ENCODE assay signal across 25 cellular contexts in the genomic region with DNA sequence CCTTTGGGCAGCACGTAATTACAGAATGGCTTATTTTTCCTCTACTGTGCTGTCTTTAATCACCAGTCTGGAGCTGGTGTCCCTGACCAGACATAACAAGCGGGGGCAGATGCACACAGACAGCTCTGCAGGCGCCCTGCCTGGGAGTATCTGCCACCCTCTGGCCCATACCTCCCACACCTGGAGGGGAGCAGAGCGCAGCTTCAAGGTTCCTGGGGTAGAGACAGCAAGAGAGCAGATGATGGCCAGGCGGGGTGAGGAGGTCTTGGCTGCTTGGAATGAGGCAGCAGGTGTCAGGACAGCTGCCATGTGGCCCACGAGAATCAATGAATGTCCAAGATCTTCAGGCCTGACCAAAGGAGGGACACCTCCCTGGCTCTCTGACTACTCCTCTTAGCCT. TPM values are rescaled to one million over a fixed set of nuclear protein-coding genes. Genes with fewer than 3 reads are reported as not detected.
A peak's percentile ranks its signal among the peaks of the same experiment; 100 is the strongest.
DNase-seq lines count a peak whose midpoint lies in the region; ATAC-seq and TF ChIP-seq lines count a peak whose summit lies in the region.
"Had no signal": no experiment of that assay in that cellular context is flagged by ENCODE, and none has a peak within 500 bp of the region (broad histone marks: within the 10 kb centered on the region; RNA-seq: fewer than 3 reads in every experiment).

No MANE protein-coding gene starts in this region.

- in situ Hi-C loops in transverse colon (cut with MboI; ENCODE audit: low pct_ligation_motif_present in 1 of 4, low pct_unique_long_range_greater_than_20kb in 1 of 4, low sequenced_read_pairs in 3 of 4) = no loop called here

- H3K4me1 ChIP-seq in BLaER1 treated with 17β-estradiol and CSF1 and Interleukin-3, amounts not matched to agents 10 nM and 100 nM = peaks cover 89 to 95% (median 93%) of the 10 kb centered on the region in 10 experiments
- H3K4me1 ChIP-seq in psoas muscle (peaks cover 95% of the 10 kb centered on the region), transverse colon (peaks cover 22 to 37% (median 24%) of the 10 kb centered on the region in 4 donors)
- H3K4me1 ChIP-seq: prostate gland had no signal

- peaks cover 6% of the 10 kb centered on the region for H3K27me3 Mint-ChIP-seq in endothelial cell (ENCODE audit: unreplicated experiment)
- H3K27me3 Mint-ChIP-seq: activated CD4-positive, alpha-beta T cell treated with anti-CD3 and anti-CD28 coated beads, Interleukin-2, amount 10 ng/mL, durations not matched to agents 7 days and 5 days had no signal

- no peak for TF ChIP-seq POLR2A in transverse colon (IDR thresholded peaks at IDR 0.05)

- H3K36me3 ChIP-seq in BLaER1 treated with 17β-estradiol and CSF1 and Interleukin-3, amounts not matched to agents 10 nM and 100 nM = peaks cover 4 to 51% (median 20%) of the 10 kb centered on the region in 11 experiments; a peak in 16 of 22 replicates
- H3K36me3 ChIP-seq in psoas muscle (ENCODE audit: insufficient read depth in 1 of 2, low read depth in 1 of 2) = peaks cover 0 to 5% of the 10 kb centered on the region in 2 donors
- H3K36me3 ChIP-seq in transverse colon = no peaks in the 10 kb centered on the region
- H3K36me3 ChIP-seq: breast epithelium, prostate gland had no signal

- no peak overlapping the region for H3K27ac Mint-ChIP-seq in endothelial cell (ENCODE audit: unreplicated experiment)
- peak overlapping the region in 1 of 2 donors; percentile 51 for H3K27ac Mint-ChIP-seq in activated naive CD4-positive, alpha-beta T cell treated with anti-CD3 and anti-CD28 coated beads, Interleukin-2, amount 50 U/mL, for 72 hours
- H3K27ac Mint-ChIP-seq: activated naive CD4-positive, alpha-beta T cell treated with anti-CD3 and anti-CD28 coated beads for 36 hours had no signal

- intact Hi-C loops in psoas muscle (cut with DNase I) (no loop called here), transverse colon (cut with DNase I; ENCODE audit: low total_unique reads) (no loop called here)

- peak overlapping the region in 9 of 11 experiments; percentile 19 to 82 (median 70); a peak in 18 of 22 replicates for H3K27ac ChIP-seq in BLaER1 treated with 17β-estradiol and CSF1 and Interleukin-3, amounts not matched to agents 10 nM and 100 nM
- H3K27ac ChIP-seq in psoas muscle (peak overlapping the region; percentile 89), transverse colon (no peak overlapping the region)
- H3K27ac ChIP-seq: breast epithelium, esophagus squamous epithelium, GM23248, HL-60, prostate gland, stomach, tibial artery had no signal

- ATAC-seq in psoas muscle = peak in 1 of 4 donors; percentile 28
- no peak for ATAC-seq in HG03520 (IDR thresholded peaks at IDR 0.05; ENCODE audit: unreplicated experiment)
- ATAC-seq in activated naive CD4-positive, alpha-beta T cell treated with anti-CD3 and anti-CD28 coated beads, Interleukin-2, amount 50 U/mL, for 72 hours = no peak
- ATAC-seq: mucosa of descending colon had no signal

- H4K20me1 ChIP-seq in BLaER1 treated with 17β-estradiol and CSF1 and Interleukin-3, amounts not matched to agents 10 nM and 100 nM = peaks cover 0 to 20% (median 10%) of the 10 kb centered on the region in 11 experiments; a peak in 8 of 22 replicates

- H3K4me1 Mint-ChIP-seq in endothelial cell (ENCODE audit: unreplicated experiment) = peaks cover 40% of the 10 kb centered on the region

- DNase-seq in NCI-H2227 treated with DMSO at 0.1 percent for 48 hours (lab: John Stamatoyannopoulos, UW) (peak; percentile 39), endothelial cell (ENCODE audit: low spot score) (no peak), psoas muscle (peak in 1 of 2 donors; percentile 32), amygdala (lab: John Stamatoyannopoulos, UW) (no peak), transverse colon (no peak)
- DNase-seq in activated naive CD4-positive, alpha-beta T cell treated with anti-CD3 and anti-CD28 coated beads, Interleukin-2, amount 50 U/mL, for 72 hours (ENCODE audit: low spot score in 2 of 2) = no peak
- DNase-seq: activated CD4-positive, alpha-beta T cell treated with anti-CD3 and anti-CD28 coated beads, Interleukin-2, amount 10 ng/mL, durations not matched to agents 7 days and 5 days; activated naive CD4-positive, alpha-beta T cell treated with anti-CD3 and anti-CD28 coated beads for 36 hours; cortex of kidney; esophagus squamous epithelium; foreskin melanocyte; GM23248; Karpas-422; NCI-H1417 treated with DMSO at 0.1 percent for 48 hours; NCI-H2081; NCI-H446; NCI-H774; stomach; tibial artery had no signal

- H3K9me3 ChIP-seq in BLaER1 treated with 17β-estradiol and CSF1 and Interleukin-3, amounts not matched to agents 10 nM and 100 nM (replicated peaks in 1 of 11) = no peaks in the 10 kb centered on the region
- H3K9me3 ChIP-seq in psoas muscle (no peaks in the 10 kb centered on the region), transverse colon (no peaks in the 10 kb centered on the region)
- H3K9me3 ChIP-seq: breast epithelium, esophagus squamous epithelium, mucosa of descending colon, prostate gland, stomach, tibial artery had no signal

- H3K4me3 ChIP-seq in BLaER1 treated with 17β-estradiol and CSF1 and Interleukin-3, amounts not matched to agents 10 nM and 100 nM = peak overlapping the region in 1 of 10 experiments; percentile 2; a peak in 1 of 20 replicates
- no peak overlapping the region for H3K4me3 ChIP-seq in psoas muscle
- H3K4me3 ChIP-seq in transverse colon = no peak overlapping the region
- H3K4me3 ChIP-seq: breast epithelium, esophagus squamous epithelium, GM23248, mucosa of descending colon, prostate gland, stomach, tibial artery had no signal

- H3K9me3 Mint-ChIP-seq in endothelial cell (ENCODE audit: unreplicated experiment) = no peaks in the 10 kb centered on the region
- no peaks in the 10 kb centered on the region for H3K9me3 Mint-ChIP-seq in activated naive CD4-positive, alpha-beta T cell treated with anti-CD3 and anti-CD28 coated beads, Interleukin-2, amount 50 U/mL, for 72 hours
- H3K9me3 Mint-ChIP-seq: activated CD4-positive, alpha-beta T cell treated with anti-CD3 and anti-CD28 coated beads, Interleukin-2, amount 10 ng/mL, durations not matched to agents 7 days and 5 days; activated naive CD4-positive, alpha-beta T cell treated with anti-CD3 and anti-CD28 coated beads for 36 hours had no signal

- 39 to 63% (median 45%) methylated on average over 6 of the region's 6 CpGs for WGBS in psoas muscle, 3 donors
- 96 to 100% methylated on average over 1 to 6 of the region's 6 CpGs for WGBS in transverse colon (ENCODE audit: low coverage in 1 of 2), 2 donors

- no peaks in the 10 kb centered on the region for H3K27me3 ChIP-seq in BLaER1 treated with 17β-estradiol and CSF1 and Interleukin-3, amounts not matched to agents 10 nM and 100 nM
- H3K27me3 ChIP-seq in psoas muscle (ENCODE audit: insufficient read depth in 3 of 3, low read length in 2 of 3) = no peaks in the 10 kb centered on the region
- no peaks in the 10 kb centered on the region for H3K27me3 ChIP-seq in transverse colon
- H3K27me3 ChIP-seq: breast epithelium, esophagus squamous epithelium, stomach, tibial artery had no signal

- peak overlapping the region in 10 of 11 experiments; percentile 35 to 70 (median 56); a peak in 15 of 22 replicates for H3K9ac ChIP-seq in BLaER1 treated with 17β-estradiol and CSF1 and Interleukin-3, amounts not matched to agents 10 nM and 100 nM
- H3K9ac ChIP-seq: GM23248 had no signal

- peak overlapping the region; percentile 70 to 90 (median 82) for H3K4me2 ChIP-seq in BLaER1 treated with 17β-estradiol and CSF1 and Interleukin-3, amounts not matched to agents 10 nM and 100 nM

- H3K4me3 Mint-ChIP-seq in endothelial cell (ENCODE audit: unreplicated experiment) = peak overlapping the region; percentile 21
- H3K4me3 Mint-ChIP-seq: activated CD4-positive, alpha-beta T cell treated with anti-CD3 and anti-CD28 coated beads, Interleukin-2, amount 10 ng/mL, durations not matched to agents 7 days and 5 days; activated naive CD4-positive, alpha-beta T cell treated with anti-CD3 and anti-CD28 coated beads for 36 hours had no signal

- TF ChIP-seq EP300 in transverse colon (IDR thresholded peaks at IDR 0.05; ENCODE audit: low read depth) = no peak

- no peak for TF ChIP-seq CTCF in endothelial cell (IDR thresholded peaks at IDR 0.05; ENCODE audit: unreplicated experiment)
- TF ChIP-seq CTCF in psoas muscle (IDR thresholded peaks at IDR 0.05) = no peak
- TF ChIP-seq CTCF in transverse colon (IDR thresholded peaks at IDR 0.05) = no peak

- H3K36me3 Mint-ChIP-seq in endothelial cell (ENCODE audit: low read depth, unreplicated experiment) = peaks cover 3% of the 10 kb centered on the region
- no peaks in the 10 kb centered on the region for H3K36me3 Mint-ChIP-seq in activated naive CD4-positive, alpha-beta T cell treated with anti-CD3 and anti-CD28 coated beads, Interleukin-2, amount 50 U/mL, for 72 hours

RNA-seq across cellular contexts. Expression of a gene that starts 23.8 kb away (rescaled TPM):
- 111 TPM for total RNA-seq in endothelial cell (ENCODE audit: unreplicated experiment)
- 10 to 100 TPM; 43.4 to 64.3 (median 49.6) TPM for total RNA-seq in psoas muscle
- polyA plus RNA-seq in psoas muscle = 10 to 100 TPM; 18.7 to 48.5 (median 29.6) TPM
- total RNA-seq in activated naive CD4-positive, alpha-beta T cell treated with anti-CD3 and anti-CD28 coated beads, Interleukin-2, amount 50 U/mL, for 72 hours = 10 to 100 TPM; 64.5 to 65.2 TPM
- 100 to 1,000 TPM; 128 to 708 (median 280) TPM for total RNA-seq in transverse colon

RNA-seq across cellular contexts. Expression of a gene that starts 35.1 kb away (rescaled TPM):
- total RNA-seq in endothelial cell (ENCODE audit: unreplicated experiment) = 47.8 TPM
- total RNA-seq in psoas muscle = 10 to 100 TPM; 26.3 to 33.5 (median 28.3) TPM
- polyA plus RNA-seq in psoas muscle = 10 to 100 TPM in 1 of 3 donors, 1 to 10 TPM in 2; 8.2 to 11.0 (median 8.9) TPM
- total RNA-seq in activated naive CD4-positive, alpha-beta T cell treated with anti-CD3 and anti-CD28 coated beads, Interleukin-2, amount 50 U/mL, for 72 hours = 1 to 10 TPM; 1.7 to 3.5 TPM
- 100 to 1,000 TPM in 1 of 4 donors, 10 to 100 TPM in 3; 16.5 to 128 (median 24.8) TPM for total RNA-seq in transverse colon

RNA-seq across cellular contexts. Expression of a gene that starts 36.0 kb away (rescaled TPM):
- total RNA-seq in endothelial cell (ENCODE audit: unreplicated experiment) = 18.8 TPM
- 1 to 10 TPM; 5.7 to 9.7 (median 8.2) TPM for total RNA-seq in psoas muscle
- polyA plus RNA-seq in psoas muscle = 10 to 100 TPM; 10.1 to 14.9 (median 11.3) TPM
- 10 to 100 TPM; 26.8 to 45.5 TPM for total RNA-seq in activated naive CD4-positive, alpha-beta T cell treated with anti-CD3 and anti-CD28 coated beads, Interleukin-2, amount 50 U/mL, for 72 hours
- 100 to 1,000 TPM in 1 of 4 donors, 10 to 100 TPM in 3; 36.6 to 105 (median 61.2) TPM for total RNA-seq in transverse colon

RNA-seq across cellular contexts. Expression of a gene that starts 45.2 kb away (rescaled TPM):
- total RNA-seq in endothelial cell (ENCODE audit: unreplicated experiment) = 34.4 TPM
- total RNA-seq in psoas muscle = 1 to 10 TPM; 1.4 to 3.3 (median 1.5) TPM
- 1 to 10 TPM; 1.4 to 1.9 (median 1.4) TPM for polyA plus RNA-seq in psoas muscle
- total RNA-seq in activated naive CD4-positive, alpha-beta T cell treated with anti-CD3 and anti-CD28 coated beads, Interleukin-2, amount 50 U/mL, for 72 hours = 10 to 100 TPM; 12.0 to 12.8 TPM
- 1,000 to 10,000 TPM in 1 of 4 donors, 100 to 1,000 TPM in 3; 326 to 1,573 (median 641) TPM for total RNA-seq in transverse colon
- total RNA-seq: GM23248 had no signal
- polyA plus RNA-seq: GM23248 had no signal

Comparison
In these comparisons a context has a peak if more than half of its experiments do, and no peak if none do; other contexts are left out.
1. H3K27ac ChIP-seq: peak in BLaER1 treated with 17β-estradiol and CSF1 and Interleukin-3, amounts not matched to agents 10 nM and 100 nM (9 of 11) and psoas muscle (single experiment); none in transverse colon (0 of 4).